24 cellular contexts compared by ENCODE assay signal in the genomic region with DNA sequence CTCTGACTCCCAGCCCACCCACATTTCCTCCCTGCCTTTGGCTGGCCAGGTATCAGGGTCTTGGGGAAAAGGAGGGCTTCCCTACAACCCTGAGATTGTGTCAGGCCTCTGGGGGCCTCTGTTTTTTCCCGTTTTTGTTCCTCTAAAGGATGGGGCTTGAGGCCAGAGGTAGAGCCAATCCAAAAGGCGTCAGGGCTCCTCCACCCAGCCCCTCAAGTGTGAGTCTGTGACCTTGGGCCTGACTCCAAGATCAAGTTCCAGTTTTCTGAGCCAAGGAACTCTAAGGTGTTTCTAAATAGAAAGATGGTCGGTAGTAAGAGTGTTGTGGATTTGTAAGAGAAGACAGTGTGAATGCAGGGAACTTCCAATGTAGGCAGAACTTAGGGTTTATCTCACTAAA.
"Had no signal": no experiment of that assay in that cellular context is flagged by ENCODE, and none has a peak within 500 bp of the region (broad histone marks: within the 10 kb centered on the region; RNA-seq: fewer than 3 reads in every experiment).

No MANE protein-coding gene starts in this region.

- H3K9me3 Mint-ChIP-seq: activated CD4-positive, alpha-beta T cell treated with anti-CD3 and anti-CD28 coated beads, Interleukin-2, amount 10 ng/mL, durations not matched to agents 24 days and 14 days; activated CD8-positive, alpha-beta T cell treated with anti-CD3 and anti-CD28 coated beads for 36 hours; brain; naive thymus-derived CD4-positive, alpha-beta T cell; neural crest cell; stimulated activated naive CD8-positive, alpha-beta T cell treated with anti-CD3 and anti-CD28 coated beads, Interleukin-15, Interleukin-2, amounts not matched to agents 100 ng/mL and 50 ng/mL, for 24 hours had no signal

- H3K27me3 Mint-ChIP-seq: activated CD8-positive, alpha-beta T cell treated with anti-CD3 and anti-CD28 coated beads for 36 hours; brain; progenitor cell of endocrine pancreas; stimulated activated naive CD8-positive, alpha-beta T cell treated with anti-CD3 and anti-CD28 coated beads, Interleukin-15, Interleukin-2, amounts not matched to agents 100 ng/mL and 50 ng/mL, for 24 hours had no signal

- H3K4me3 Mint-ChIP-seq: activated CD4-positive, alpha-beta T cell treated with anti-CD3 and anti-CD28 coated beads, Interleukin-2, amount 10 ng/mL, durations not matched to agents 24 days and 14 days; activated CD8-positive, alpha-beta memory T cell treated with anti-CD3 and anti-CD28 coated beads, Interleukin-2, amount 10 ng/mL, durations not matched to agents 7 days and 5 days; activated CD8-positive, alpha-beta T cell treated with anti-CD3 and anti-CD28 coated beads for 36 hours; naive thymus-derived CD4-positive, alpha-beta T cell; neural crest cell; stimulated activated naive CD8-positive, alpha-beta T cell treated with anti-CD3 and anti-CD28 coated beads, Interleukin-15, Interleukin-2, amounts not matched to agents 100 ng/mL and 50 ng/mL, for 24 hours had no signal

- H3K27me3 ChIP-seq: foreskin keratinocyte, tibial nerve had no signal

- ATAC-seq: activated CD4-positive, CD25-positive, alpha-beta regulatory T cell treated with anti-CD3 and anti-CD28 coated beads, Interleukin-2, amount 50 U/mL, for 24 hours; activated CD8-positive, alpha-beta memory T cell treated with anti-CD3 and anti-CD28 coated beads, Interleukin-2, amount 10 ng/mL, durations not matched to agents 7 days and 5 days; activated CD8-positive, alpha-beta T cell treated with anti-CD3 and anti-CD28 coated beads for 36 hours; foreskin keratinocyte; lower lobe of right lung; naive thymus-derived CD4-positive, alpha-beta T cell had no signal

- H3K36me3 ChIP-seq: lower lobe of right lung, tibial nerve had no signal

- H3K27ac Mint-ChIP-seq: activated CD4-positive, alpha-beta T cell treated with anti-CD3 and anti-CD28 coated beads, Interleukin-2, amount 10 ng/mL, durations not matched to agents 24 days and 14 days; activated CD8-positive, alpha-beta memory T cell treated with anti-CD3 and anti-CD28 coated beads, Interleukin-2, amount 10 ng/mL, durations not matched to agents 7 days and 5 days; activated CD8-positive, alpha-beta T cell treated with anti-CD3 and anti-CD28 coated beads for 36 hours; naive thymus-derived CD4-positive, alpha-beta T cell; progenitor cell of endocrine pancreas; stimulated activated naive CD8-positive, alpha-beta T cell treated with anti-CD3 and anti-CD28 coated beads, Interleukin-15, Interleukin-2, amounts not matched to agents 100 ng/mL and 50 ng/mL, for 24 hours had no signal

- H3K9me3 ChIP-seq: lower lobe of right lung, tibial nerve had no signal

- H3K36me3 Mint-ChIP-seq: activated CD8-positive, alpha-beta memory T cell treated with anti-CD3 and anti-CD28 coated beads, Interleukin-2, amount 10 ng/mL, durations not matched to agents 7 days and 5 days; brain had no signal

- H3K4me3 ChIP-seq: lower lobe of right lung, tibial nerve had no signal

- H3K27ac ChIP-seq: foreskin keratinocyte, lower lobe of right lung, VCaP had no signal

- DNase-seq: activated CD4-positive, alpha-beta T cell treated with anti-CD3 and anti-CD28 coated beads, Interleukin-2, amount 10 ng/mL, durations not matched to agents 24 days and 14 days; activated CD8-positive, alpha-beta memory T cell treated with anti-CD3 and anti-CD28 coated beads, Interleukin-2, amount 10 ng/mL, durations not matched to agents 7 days and 5 days; activated CD8-positive, alpha-beta T cell treated with anti-CD3 and anti-CD28 coated beads for 36 hours; activated gamma-delta T cell; activated naive CD4-positive, alpha-beta T cell treated with anti-CD3 and anti-CD28 coated beads, Interleukin-2, amount 50 U/mL, for 16 hours; activated T-cell treated with anti-CD3 and anti-CD28 coated beads for 4 hours; anterior cingulate cortex; caudate nucleus; dermis blood vessel endothelial cell; effector CD8-positive, alpha-beta T cell; erythroblast; foreskin keratinocyte; hippocampal formation; lower lobe of right lung; mesendoderm; naive thymus-derived CD4-positive, alpha-beta T cell; stimulated activated CD4-positive, alpha-beta T cell treated with anti-CD3 and anti-CD28 coated beads, Interleukin-4, amount 100 ng/mL, for 4 hours had no signal

- H3K4me1 Mint-ChIP-seq: activated CD8-positive, alpha-beta memory T cell treated with anti-CD3 and anti-CD28 coated beads, Interleukin-2, amount 10 ng/mL, durations not matched to agents 7 days and 5 days had no signal
